Comparison of ENCODE assay signal across 9 cellular contexts in the genomic region with DNA sequence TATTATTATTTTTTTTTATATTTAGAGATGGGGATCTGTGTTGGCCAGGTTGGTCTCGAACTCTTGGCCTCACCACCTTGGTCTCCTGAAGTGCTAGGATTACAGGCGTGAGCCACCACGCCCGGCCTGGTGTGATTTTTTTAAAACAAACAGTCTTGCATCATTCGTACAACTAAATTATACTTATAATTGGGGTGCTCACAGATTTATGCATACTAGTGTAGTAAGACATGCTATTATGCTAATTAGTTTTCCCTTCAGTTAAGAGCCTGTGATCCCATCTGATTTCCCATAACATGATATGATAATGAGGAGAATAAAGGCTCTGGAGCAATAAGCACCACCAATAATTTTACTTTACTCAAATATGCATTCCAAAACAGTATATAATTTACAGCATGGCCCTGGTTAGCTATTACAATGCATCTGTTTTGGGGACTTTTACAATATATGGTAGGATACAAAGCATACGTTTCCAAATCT. TPM values are rescaled to one million over a fixed set of nuclear protein-coding genes. Genes with fewer than 3 reads are reported as not detected.
A peak's percentile ranks its signal among the peaks of the same experiment; 100 is the strongest.
DNase-seq lines count a peak whose midpoint lies in the region; ATAC-seq and TF ChIP-seq lines count a peak whose summit lies in the region.
"Had no signal": no experiment of that assay in that cellular context is flagged by ENCODE, and none has a peak within 500 bp of the region (broad histone marks: within the 10 kb centered on the region; RNA-seq: fewer than 3 reads in every experiment).

No MANE protein-coding gene starts in this region.

- peaks cover 23% of the 10 kb centered on the region for H3K4me1 Mint-ChIP-seq in activated T-helper 1 cell treated with anti-CD3 and anti-CD28 coated beads, Interleukin-12 subunit alpha, Interleukin-12 subunit beta, Interleukin-2, Interleukin-4 antibody, amounts not matched to agents 30 ng/mL and 10 ng/mL and 1 ng/mL, durations not matched to agents 14 hours and 24 hours and 36 hours (ENCODE audit: low read depth)

- ATAC-seq in foreskin keratinocyte: no peak

- no peaks in the 10 kb centered on the region for H3K36me3 Mint-ChIP-seq in activated T-helper 1 cell treated with anti-CD3 and anti-CD28 coated beads, Interleukin-12 subunit alpha, Interleukin-12 subunit beta, Interleukin-2, Interleukin-4 antibody, amounts not matched to agents 30 ng/mL and 10 ng/mL and 1 ng/mL, durations not matched to agents 14 hours and 24 hours and 36 hours (ENCODE audit: low read depth)
- H3K36me3 Mint-ChIP-seq: memory B cell had no signal

- peak overlapping the region; percentile 74 for H3K4me3 ChIP-seq in BJ (ENCODE audit: low read depth, low read length)
- peak overlapping the region; percentile 68 for H3K4me3 ChIP-seq in MG63
- peak overlapping the region; percentile 78 for H3K4me3 ChIP-seq in ectodermal cell (ENCODE audit: insufficient read depth, low read depth, low read length)
- peak overlapping the region; percentile 93 for H3K4me3 ChIP-seq in osteoblast (ENCODE audit: insufficient read depth, low read length)

- peaks cover 41% of the 10 kb centered on the region for H4K20me1 ChIP-seq in osteoblast (ENCODE audit: insufficient read depth, low read length)

- 74 to 89% methylated on average over 4 to 6 of the region's 6 CpGs for WGBS in ectodermal cell, 2 experiments

- H2AFZ ChIP-seq in osteoblast (ENCODE audit: low read length): no peak overlapping the region

- H3K4me1 ChIP-seq in ectodermal cell (ENCODE audit: control insufficient read depth, insufficient read depth, low read length): peaks cover 9% of the 10 kb centered on the region
- peaks cover 20% of the 10 kb centered on the region for H3K4me1 ChIP-seq in osteoblast (ENCODE audit: insufficient read depth, low read length)
- no peaks in the 10 kb centered on the region for H3K4me1 ChIP-seq in foreskin keratinocyte

- DNase-seq in BJ (ENCODE audit: low read depth) (no peak), MG63 (no peak), osteoblast (ENCODE audit: insufficient read length, low spot score, missing footprints) (no peak), NCI-H187 treated with DMSO at 0.1 percent for 48 hours (lab: John Stamatoyannopoulos, UW) (no peak), foreskin keratinocyte (no peak)
- no peak for DNase-seq in activated T-helper 1 cell treated with anti-CD3 and anti-CD28 coated beads, Interleukin-12 subunit alpha, Interleukin-12 subunit beta, Interleukin-2, Interleukin-4 antibody, amounts not matched to agents 30 ng/mL and 10 ng/mL and 1 ng/mL, durations not matched to agents 14 hours and 24 hours and 36 hours (ENCODE audit: low spot score)
- DNase-seq in activated naive CD4-positive, alpha-beta T cell treated with Interleukin-2 at 50 U/mL for 16 hours: no peak

- no peak overlapping the region for H3K27ac ChIP-seq in ectodermal cell (ENCODE audit: insufficient read depth, low read depth, low read length, poor library complexity, severe bottlenecking)
- H3K27ac ChIP-seq in osteoblast (ENCODE audit: low read depth, low read length): peak overlapping the region; percentile 51
- no peak overlapping the region for H3K27ac ChIP-seq in foreskin keratinocyte

- H3K27me3 ChIP-seq in BJ (ENCODE audit: control insufficient read depth, insufficient read depth, low read length): no peaks in the 10 kb centered on the region
- H3K27me3 ChIP-seq in MG63: no peaks in the 10 kb centered on the region
- no peaks in the 10 kb centered on the region for H3K27me3 ChIP-seq in ectodermal cell (ENCODE audit: control insufficient read depth, insufficient read depth, low read length, poor library complexity, severe bottlenecking)
- no peaks in the 10 kb centered on the region for H3K27me3 ChIP-seq in osteoblast (ENCODE audit: insufficient read depth, low read length)
- H3K27me3 ChIP-seq in foreskin keratinocyte: no peaks in the 10 kb centered on the region

- H3K9me3 Mint-ChIP-seq in activated T-helper 1 cell treated with anti-CD3 and anti-CD28 coated beads, Interleukin-12 subunit alpha, Interleukin-12 subunit beta, Interleukin-2, Interleukin-4 antibody, amounts not matched to agents 30 ng/mL and 10 ng/mL and 1 ng/mL, durations not matched to agents 14 hours and 24 hours and 36 hours: no peaks in the 10 kb centered on the region
- H3K9me3 Mint-ChIP-seq: memory B cell had no signal

- intact Hi-C loops in activated T-helper 1 cell treated with anti-CD3 and anti-CD28 coated beads, Interleukin-12 subunit alpha, Interleukin-12 subunit beta, Interleukin-2, Interleukin-4 antibody, amounts not matched to agents 30 ng/mL and 10 ng/mL and 1 ng/mL, durations not matched to agents 14 hours and 24 hours and 36 hours (cut with micrococcal nuclease): loop anchor here (1.0 to 10.0 kb wide), 2 partner anchors 102 to 606 kb away; partner anchors contain the start of gene LEMD2

- no peak overlapping the region for H3K4me3 Mint-ChIP-seq in activated T-helper 1 cell treated with anti-CD3 and anti-CD28 coated beads, Interleukin-12 subunit alpha, Interleukin-12 subunit beta, Interleukin-2, Interleukin-4 antibody, amounts not matched to agents 30 ng/mL and 10 ng/mL and 1 ng/mL, durations not matched to agents 14 hours and 24 hours and 36 hours
- H3K4me3 Mint-ChIP-seq: memory B cell had no signal

- no peak overlapping the region for H3K27ac Mint-ChIP-seq in activated T-helper 1 cell treated with anti-CD3 and anti-CD28 coated beads, Interleukin-12 subunit alpha, Interleukin-12 subunit beta, Interleukin-2, Interleukin-4 antibody, amounts not matched to agents 30 ng/mL and 10 ng/mL and 1 ng/mL, durations not matched to agents 14 hours and 24 hours and 36 hours
- H3K27ac Mint-ChIP-seq: memory B cell had no signal

- peaks cover 3% of the 10 kb centered on the region for H3K27me3 Mint-ChIP-seq in activated T-helper 1 cell treated with anti-CD3 and anti-CD28 coated beads, Interleukin-12 subunit alpha, Interleukin-12 subunit beta, Interleukin-2, Interleukin-4 antibody, amounts not matched to agents 30 ng/mL and 10 ng/mL and 1 ng/mL, durations not matched to agents 14 hours and 24 hours and 36 hours (ENCODE audit: insufficient read depth)
- H3K27me3 Mint-ChIP-seq: memory B cell had no signal

- H3K79me2 ChIP-seq in osteoblast (ENCODE audit: insufficient read depth, low read length): peaks cover 69% of the 10 kb centered on the region

- POLR2A ChIA-PET in BJ (lab: Charles Lee): interaction anchor here (0.6 to 0.8 kb wide), 2 partner anchors 125 to 167 kb away, joined by 3 to 4 read pairs; no protein-coding TSS in a partner anchor

- CTCF ChIA-PET in BJ (lab: Yijun Ruan, JAX): interaction anchor here (0.9 to 1.8 kb wide), 7 partner anchors 9 to 195 kb away, joined by 3 to 12 read pairs (median 3); partner anchors contain the start of gene SMIM29

- H3K4me2 ChIP-seq in osteoblast (ENCODE audit: insufficient read depth, low read length): peak overlapping the region; percentile 95

- no peaks in the 10 kb centered on the region for H3K36me3 ChIP-seq in BJ (ENCODE audit: control insufficient read depth, insufficient read depth, low read length)
- H3K36me3 ChIP-seq in MG63: no peaks in the 10 kb centered on the region
- no peaks in the 10 kb centered on the region for H3K36me3 ChIP-seq in ectodermal cell (ENCODE audit: control insufficient read depth, insufficient read depth, low read length)
- no peaks in the 10 kb centered on the region for H3K36me3 ChIP-seq in osteoblast (ENCODE audit: insufficient read depth, low read length)

- H3K9me3 ChIP-seq in MG63: no peaks in the 10 kb centered on the region
- H3K9me3 ChIP-seq in ectodermal cell (ENCODE audit: control insufficient read depth, low read length): no peaks in the 10 kb centered on the region
- H3K9me3 ChIP-seq in osteoblast (ENCODE audit: low read depth, low read length): no peaks in the 10 kb centered on the region

- TF ChIP-seq CTCF in BJ (IDR thresholded peaks at IDR 0.05; ENCODE audit: insufficient read depth, low read depth, low read length) (no peak), osteoblast (IDR thresholded peaks at IDR 0.05; ENCODE audit: extremely low read depth, low read depth, low read length) (no peak), foreskin keratinocyte (conservative IDR thresholded peaks at IDR 0.05) (no peak)

RNA-seq across cellular contexts. Expression of gene NUDT3, which starts 1.9 kb away (rescaled TPM):
- polyA plus RNA-seq in BJ (2011; rRNA removed) (9.6 and 14.9 TPM in 2 replicates), foreskin keratinocyte (7.1 and 8.1 TPM in 2 replicates)
- 12.1 and 12.5 TPM in 2 replicates for polyA minus RNA-seq in BJ (2011; rRNA and poly(A)+ RNA removed)
- total RNA-seq in MG63 (2014; rRNA removed; shearing (Covaris generic); ENCODE audit: low replicate concordance): 2.6 and 6.2 TPM in 2 replicates
- 32.2 TPM for polyA plus RNA-seq in ectodermal cell (2013, experiment 1 of 4)
- polyA plus RNA-seq in ectodermal cell (2013, experiment 2 of 4): 31.0 TPM
- 21.7 TPM for polyA plus RNA-seq in ectodermal cell (2013, experiment 3 of 4)
- polyA plus RNA-seq in ectodermal cell (2013, experiment 4 of 4): 22.6 TPM
- total RNA-seq in osteoblast (37.6 and 42.4 TPM in 2 replicates), foreskin keratinocyte (24.8 and 26.7 TPM in 2 replicates)
- total RNA-seq in activated T-helper 1 cell treated with anti-CD3 and anti-CD28 coated beads, Interleukin-12 subunit alpha, Interleukin-12 subunit beta, Interleukin-2, Interleukin-4 antibody, amounts not matched to agents 30 ng/mL and 10 ng/mL and 1 ng/mL, durations not matched to agents 14 hours and 24 hours and 36 hours: 20.0 and 20.8 TPM in 2 replicates

RNA-seq across cellular contexts. Expression of gene RPS10, which starts 35.3 kb away (rescaled TPM):
- 2,590 and 3,048 TPM in 2 replicates for polyA plus RNA-seq in BJ (2011; rRNA removed)
- polyA minus RNA-seq in BJ (2011; rRNA and poly(A)+ RNA removed): 602 and 1,164 TPM in 2 replicates
- total RNA-seq in MG63 (2014; rRNA removed; shearing (Covaris generic); ENCODE audit: low replicate concordance): 2,114 and 2,633 TPM in 2 replicates
- polyA plus RNA-seq in ectodermal cell (2013, experiment 1 of 4): 2,554 TPM
- 2,582 TPM for polyA plus RNA-seq in ectodermal cell (2013, experiment 2 of 4)
- 2,604 TPM for polyA plus RNA-seq in ectodermal cell (2013, experiment 3 of 4)
- polyA plus RNA-seq in ectodermal cell (2013, experiment 4 of 4): 2,885 TPM
- total RNA-seq in osteoblast: 1,993 and 2,228 TPM in 2 replicates
- 1,492 and 1,525 TPM in 2 replicates for total RNA-seq in activated T-helper 1 cell treated with anti-CD3 and anti-CD28 coated beads, Interleukin-12 subunit alpha, Interleukin-12 subunit beta, Interleukin-2, Interleukin-4 antibody, amounts not matched to agents 30 ng/mL and 10 ng/mL and 1 ng/mL, durations not matched to agents 14 hours and 24 hours and 36 hours
- 1,970 and 2,018 TPM in 2 replicates for total RNA-seq in foreskin keratinocyte
- 3,077 and 3,184 TPM in 2 replicates for polyA plus RNA-seq in foreskin keratinocyte
